ENCODE assay signal across 8 cellular contexts in genomic region chr9:94952553-94953373, GRCh38.
A peak's percentile ranks its signal among the peaks of the same experiment; 100 is the strongest.
DNase-seq lines count a peak whose midpoint lies in the region; ATAC-seq, FAIRE-seq and TF ChIP-seq lines count a peak whose summit lies in the region.

No MANE protein-coding gene starts in this region.

- H3K36me3 ChIP-seq in PC-9 (ENCODE audit: low read depth), result peaks cover 17% of the 10 kb centered on the region; the same call in 1 of the 2 replicates
- no peaks in the 10 kb centered on the region for H3K36me3 ChIP-seq in SJCRH30

- H3K4me3 ChIP-seq in PC-9 (no peak overlapping the region), SJCRH30 (no peak overlapping the region)

- H3K36me3 Mint-ChIP-seq in CD4-positive, alpha-beta T cell (ENCODE audit: low read depth), result peaks cover 18% of the 10 kb centered on the region

- H3K27ac Mint-ChIP-seq in CD4-positive, alpha-beta T cell, result peak overlapping the region; percentile 38

- peaks cover 75% of the 10 kb centered on the region for H3K4me1 ChIP-seq in PC-9 (replicated peaks; ENCODE audit: insufficient read depth)
- peaks cover 29% of the 10 kb centered on the region for H3K4me1 ChIP-seq in SJCRH30

- H3K9me3 ChIP-seq in CD4-positive, alpha-beta T cell (ENCODE audit: control insufficient read depth, low read length), result no peaks in the 10 kb centered on the region
- H3K9me3 ChIP-seq in PC-9 (ENCODE audit: insufficient read depth, low read depth), result no peaks in the 10 kb centered on the region
- H3K9me3 ChIP-seq in SJCRH30 (replicated peaks), result no peaks in the 10 kb centered on the region

- BruUV-seq in PC-9 (replicated peaks; lab: Mats Ljungman, UMichigan), result no TSS peak

- peak in 1 of 10 experiments; percentile 3 for DNase-seq in CD4-positive, alpha-beta T cell
- DNase-seq in PC-9, result no peak
- peak; percentile 29 for DNase-seq in germinal center (ENCODE audit: low spot score)
- no peak for DNase-seq in substantia nigra (lab: John Stamatoyannopoulos, UW)
- DNase-seq in SJCRH30, result no peak
- DNase-seq in HTR-8/SVneo (ENCODE audit: insufficient read length, low spot score), result no peak
- no peak for DNase-seq in DMS79 treated with DMSO at 0.1 percent for 48 hours (lab: John Stamatoyannopoulos, UW)

- intact Hi-C loops in CD4-positive, alpha-beta T cell (cut with DNase I, micrococcal nuclease), result loop anchor here in 1 of 2 experiments (1.0 kb wide), 1 partner anchor 91 kb away; no protein-coding TSS in a partner anchor
- intact Hi-C loops in PC-9 (cut with micrococcal nuclease; ENCODE audit: unreplicated experiment), result no loop called here

- peaks cover 23% of the 10 kb centered on the region for H3K79me2 ChIP-seq in PC-9 (ENCODE audit: low read depth)

- H2AFZ ChIP-seq in PC-9, result no peak overlapping the region

- no peaks in the 10 kb centered on the region for H4K20me1 ChIP-seq in PC-9 (ENCODE audit: insufficient read depth)

- POLR2A ChIA-PET in CD4-positive, alpha-beta T cell (lab: Charles Lee), result interaction anchor here (0.6 to 1.0 kb wide), 3 partner anchors 29 to 284 kb away, joined by 3 to 4 read pairs (median 3); no protein-coding TSS in a partner anchor
- POLR2A ChIA-PET in PC-9 (lab: Charles Lee; ENCODE audit: unreplicated experiment), result interaction anchor here (0.6 kb wide), 1 partner anchor 178 kb away, joined by 3 read pairs; no protein-coding TSS in a partner anchor

- TF ChIP-seq CTCF in CD4-positive, alpha-beta T cell (IDR thresholded peaks at IDR 0.05), result no peak
- TF ChIP-seq CTCF in PC-9 (conservative IDR thresholded peaks at IDR 0.05), result no peak

- H3K27me3 Mint-ChIP-seq in CD4-positive, alpha-beta T cell, result no peaks in the 10 kb centered on the region

- peak overlapping the region; percentile 69 for H3K4me2 ChIP-seq in PC-9

- H3F3A ChIP-seq in PC-9 (ENCODE audit: insufficient read depth, low read depth), result peaks cover 48% of the 10 kb centered on the region

- peak overlapping the region; percentile 30 for H3K4me3 Mint-ChIP-seq in CD4-positive, alpha-beta T cell

- H3K27ac ChIP-seq in CD4-positive, alpha-beta T cell (ENCODE audit: low read depth, low read length), result no peak overlapping the region
- H3K27ac ChIP-seq in PC-9, result peak overlapping the region; percentile 91
- peak overlapping the region; percentile 47 for H3K27ac ChIP-seq in substantia nigra (ENCODE audit: low read depth, low read length, poor library complexity, severe bottlenecking)
- no peak overlapping the region for H3K27ac ChIP-seq in SJCRH30

- H3K9me2 ChIP-seq in PC-9 (ENCODE audit: insufficient read depth), result no peaks in the 10 kb centered on the region

- CTCF ChIA-PET in CD4-positive, alpha-beta T cell (lab: Charles Lee), result interaction anchor here (1.3 kb wide), 1 partner anchor 272 kb away, joined by 3 read pairs; no protein-coding TSS in a partner anchor
- CTCF ChIA-PET in PC-9 (lab: Charles Lee), result no interaction called here

- peaks cover 41% of the 10 kb centered on the region for H3K4me1 Mint-ChIP-seq in CD4-positive, alpha-beta T cell (ENCODE audit: low read depth)

- H3K27me3 ChIP-seq in CD4-positive, alpha-beta T cell (ENCODE audit: control insufficient read depth, insufficient read depth, low read length), result no peaks in the 10 kb centered on the region
- H3K27me3 ChIP-seq in PC-9 (ENCODE audit: insufficient read depth, low read depth) (no peaks in the 10 kb centered on the region), SJCRH30 (no peaks in the 10 kb centered on the region)

- FAIRE-seq in HTR-8/SVneo (lab: Jason Lieb, UNC), result no peak

- H3K9me3 Mint-ChIP-seq in CD4-positive, alpha-beta T cell, result no peaks in the 10 kb centered on the region

- peak; percentile 94 for ATAC-seq in CD4-positive, alpha-beta T cell (ENCODE audit: poor library complexity)
- ATAC-seq in GM19452 (IDR thresholded peaks at IDR 0.05; ENCODE audit: unreplicated experiment), result peak; percentile 93

Comparison
In these comparisons a context has a peak if more than half of its experiments do, and no peak if none do; other contexts are left out.
1. H3K27ac ChIP-seq: peak in PC-9 (single experiment) and substantia nigra (single experiment); none in CD4-positive, alpha-beta T cell (single experiment) and SJCRH30 (single experiment).